In the genomic region with DNA sequence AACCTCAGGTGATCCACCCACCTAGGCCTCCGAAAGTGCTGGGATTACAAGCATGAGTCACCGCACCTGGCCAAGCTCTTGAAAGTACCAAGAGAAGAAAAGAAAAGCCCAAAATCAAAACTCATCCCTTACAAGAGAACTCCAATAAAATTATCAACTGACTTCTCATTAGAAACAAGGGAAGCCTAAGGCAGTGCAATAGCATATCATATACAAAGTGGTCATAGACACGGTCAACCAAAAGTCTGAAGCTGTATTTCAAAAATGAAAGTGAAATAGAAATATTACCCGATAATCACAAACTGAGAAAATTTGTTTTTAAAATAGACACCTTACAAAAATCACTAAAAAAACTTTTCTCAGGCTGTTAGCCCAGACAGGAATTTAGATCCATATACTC, we compare ENCODE assay signal across 18 cellular contexts.
DNase-seq lines count a peak whose midpoint lies in the region; ATAC-seq and TF ChIP-seq lines count a peak whose summit lies in the region.
"Had no signal": no experiment of that assay in that cellular context is flagged by ENCODE, and none has a peak within 500 bp of the region (broad histone marks: within the 10 kb centered on the region; RNA-seq: fewer than 3 reads in every experiment).

No MANE protein-coding gene starts in this region.

- no peak overlapping the region for H3K4me3 ChIP-seq in KMS-11 (IDR thresholded peaks at IDR 0.05; ENCODE audit: insufficient read depth, low read depth, low read length)
- no peak overlapping the region for H3K4me3 ChIP-seq in osteoblast (ENCODE audit: insufficient read depth, low read length)
- H3K4me3 ChIP-seq in SJCRH30 = no peak overlapping the region
- H3K4me3 ChIP-seq: GM23338 had no signal

- peak overlapping the region; percentile 28; the same call in 1 of the 2 replicates for H3K9ac ChIP-seq in KMS-11

- ATAC-seq in GM18498 (IDR thresholded peaks at IDR 0.05; ENCODE audit: unreplicated experiment) = no peak
- ATAC-seq: GM23338, T-cell had no signal

- H3K4me2 ChIP-seq in KMS-11 (peak overlapping the region; percentile 63), osteoblast (ENCODE audit: insufficient read depth, low read length) (peak overlapping the region; percentile 17)
- H3K4me2 ChIP-seq: GM23338 had no signal

- TF ChIP-seq CTCF in KMS-11 (conservative IDR thresholded peaks at IDR 0.05; ENCODE audit: low read depth, low read length) (no peak), osteoblast (IDR thresholded peaks at IDR 0.05; ENCODE audit: extremely low read depth, low read depth, low read length) (no peak)

- H4K20me1 ChIP-seq in KMS-11 (ENCODE audit: insufficient read depth) (no peaks in the 10 kb centered on the region), osteoblast (ENCODE audit: insufficient read depth, low read length) (no peaks in the 10 kb centered on the region)

- H2AFZ ChIP-seq in KMS-11 (ENCODE audit: low read depth) (no peak overlapping the region), osteoblast (ENCODE audit: low read length) (no peak overlapping the region)
- H2AFZ ChIP-seq: GM23338 had no signal

- DNase-seq in NOMO-1 treated with DMSO at 0.1 percent for 48 hours (lab: John Stamatoyannopoulos, UW; ENCODE audit: unreplicated experiment) = peak; percentile 11
- no peak for DNase-seq in NOMO-1 (lab: John Stamatoyannopoulos, UW; ENCODE audit: unreplicated experiment in 2 of 2)
- peak; percentile 12 for DNase-seq in RPMI8226
- DNase-seq in osteoblast (ENCODE audit: insufficient read length, low spot score, missing footprints) = peak; percentile 58
- no peak for DNase-seq in NCI-H1417 treated with DMSO at 0.1 percent for 48 hours (lab: John Stamatoyannopoulos, UW)
- DNase-seq in SJCRH30 = no peak
- DNase-seq: Calu3; CD4-positive, alpha-beta memory T cell; KBM-7; NCI-H1092; NCI-H2081 treated with DMSO at 0.1 percent for 48 hours; NCI-H524; T-cell had no signal

- H3K36me3 ChIP-seq in KMS-11 (ENCODE audit: insufficient read depth) = no peaks in the 10 kb centered on the region
- H3K36me3 ChIP-seq in osteoblast (ENCODE audit: insufficient read depth, low read length) = no peaks in the 10 kb centered on the region
- H3K36me3 ChIP-seq in SJCRH30 = no peaks in the 10 kb centered on the region; the same call in 1 of the 2 replicates

- peak overlapping the region; percentile 45 for H3K27ac ChIP-seq in KMS-11
- no peak overlapping the region for H3K27ac ChIP-seq in osteoblast (ENCODE audit: low read depth, low read length)
- H3K27ac ChIP-seq in SJCRH30 = no peak overlapping the region
- H3K27ac ChIP-seq: 22Rv1, RWPE1 had no signal

- H3K9me3 ChIP-seq in osteoblast (ENCODE audit: low read depth, low read length) = no peaks in the 10 kb centered on the region
- H3K9me3 ChIP-seq in SJCRH30 (replicated peaks) = no peaks in the 10 kb centered on the region

- no peaks in the 10 kb centered on the region for H3K79me2 ChIP-seq in KMS-11 (ENCODE audit: insufficient read depth, low read depth)
- H3K79me2 ChIP-seq in osteoblast (ENCODE audit: insufficient read depth, low read length) = no peaks in the 10 kb centered on the region

- H3K4me1 ChIP-seq in KMS-11 (ENCODE audit: low read depth, poor library complexity, severe bottlenecking) (peaks cover 40% of the 10 kb centered on the region), osteoblast (ENCODE audit: insufficient read depth, low read length) (no peaks in the 10 kb centered on the region), SJCRH30 (no peaks in the 10 kb centered on the region)

- H3K27me3 ChIP-seq in KMS-11 (ENCODE audit: insufficient read depth, low read depth) (no peaks in the 10 kb centered on the region), osteoblast (ENCODE audit: insufficient read depth, low read length) (no peaks in the 10 kb centered on the region), SJCRH30 (no peaks in the 10 kb centered on the region)

Comparison
In these comparisons a context has a peak if more than half of its experiments do, and no peak if none do; other contexts are left out.
1. DNase-seq: peak in NOMO-1 treated with DMSO at 0.1 percent for 48 hours (single experiment), RPMI8226 (single experiment) and osteoblast (single experiment); none in NOMO-1 (0 of 2), NCI-H1417 treated with DMSO at 0.1 percent for 48 hours (single experiment) and SJCRH30 (0 of 2).